11 cellular contexts compared by ENCODE assay signal in genomic region chr10:71747039-71747807, GRCh38. TPM values are rescaled to one million over a fixed set of nuclear protein-coding genes. Genes with fewer than 3 reads are reported as not detected.
DNase-seq lines count a peak whose midpoint lies in the region; TF ChIP-seq lines count a peak whose summit lies in the region.
"Had no signal": no experiment of that assay in that cellular context is flagged by ENCODE, and none has a peak within 500 bp of the region (broad histone marks: within the 10 kb centered on the region; RNA-seq: fewer than 3 reads in every experiment).

No MANE protein-coding gene starts in this region.

- H3K4me3 Mint-ChIP-seq in CD8-positive, alpha-beta memory T cell: peak overlapping the region in 6 of 7 donors; percentile 53 to 81 (median 62)

- DNase-seq in CD8-positive, alpha-beta memory T cell: no peak
- DNase-seq in Peyer's patch: no peak
- DNase-seq in 8988T: no peak
- no peak for DNase-seq in NK-92 (lab: John Stamatoyannopoulos, UW; ENCODE audit: unreplicated experiment)
- no peak for DNase-seq in germinal center (ENCODE audit: low spot score)
- DNase-seq in GM10266 (ENCODE audit: extremely low spot score): no peak
- DNase-seq: NCI-H510A; stimulated activated CD8-positive, alpha-beta memory T cell treated with anti-CD3 and anti-CD28 coated beads, Interleukin-4, amount 100 ng/mL, for 48 hours had no signal

- WGBS in esophagus, 2 donors: 43 to 46% methylated on average over 6 of the region's 6 CpGs

- H3K9me3 ChIP-seq in CD8-positive, alpha-beta memory T cell (ENCODE audit: low read length): no peaks in the 10 kb centered on the region
- H3K9me3 ChIP-seq in Peyer's patch: no peaks in the 10 kb centered on the region
- no peaks in the 10 kb centered on the region for H3K9me3 ChIP-seq in esophagus (ENCODE audit: control insufficient read depth in 2 of 2, insufficient read depth in 1 of 2, low read depth in 1 of 2, low read length in 1 of 2)
- no peaks in the 10 kb centered on the region for H3K9me3 ChIP-seq in neutrophil

- H3K9me3 Mint-ChIP-seq in CD8-positive, alpha-beta memory T cell: no peaks in the 10 kb centered on the region

- peaks cover 94 to 98% (median 96%) of the 10 kb centered on the region in 3 donors for H3K4me1 Mint-ChIP-seq in CD8-positive, alpha-beta memory T cell

- H3K27me3 Mint-ChIP-seq in CD8-positive, alpha-beta memory T cell: no peaks in the 10 kb centered on the region

- POLR2A ChIA-PET in CD8-positive, alpha-beta memory T cell (lab: Charles Lee): interaction anchor here (0.6 to 5.3 kb wide), 6 partner anchors 9 to 334 kb away, joined by 3 to 25 read pairs (median 3); partner anchors contain the start of gene VSIR

- peak overlapping the region; percentile 60 for H3K27ac ChIP-seq in CD8-positive, alpha-beta memory T cell (ENCODE audit: low read depth, low read length)
- H3K27ac ChIP-seq in Peyer's patch (peak overlapping the region; percentile 82 to 93 (median 88)), esophagus (ENCODE audit: low read depth in 2 of 2, low read length in 1 of 2) (peak overlapping the region; percentile 83 to 88), neutrophil (peak overlapping the region; percentile 99)

- TF ChIP-seq CTCF in Peyer's patch (IDR thresholded peaks at IDR 0.05) (no peak), neutrophil (IDR thresholded peaks at IDR 0.05) (no peak), GM10266 (IDR thresholded peaks at IDR 0.05; ENCODE audit: control insufficient read depth, insufficient read depth, low read depth, missing control alignments) (no peak)

- peaks cover 2% of the 10 kb centered on the region for H3K36me3 ChIP-seq in CD8-positive, alpha-beta memory T cell (ENCODE audit: insufficient read depth, low read length)
- peaks cover 0 to 22% (median 3%) of the 10 kb centered on the region in 3 donors for H3K36me3 ChIP-seq in Peyer's patch
- peaks cover 12 to 19% of the 10 kb centered on the region in 2 donors for H3K36me3 ChIP-seq in esophagus (ENCODE audit: control insufficient read depth in 2 of 2, insufficient read depth in 2 of 2, low read length in 1 of 2)
- peaks cover 63% of the 10 kb centered on the region for H3K36me3 ChIP-seq in neutrophil

- H3K4me3 ChIP-seq in CD8-positive, alpha-beta memory T cell (ENCODE audit: low read length): peak overlapping the region; percentile 38
- H3K4me3 ChIP-seq in Peyer's patch (no peak overlapping the region), esophagus (ENCODE audit: low read depth in 1 of 2, low read length in 2 of 2) (no peak overlapping the region), neutrophil (ENCODE audit: low read depth in 1 of 2, low read length in 1 of 2) (peak overlapping the region; percentile 56 to 64)

- H3K36me3 Mint-ChIP-seq in CD8-positive, alpha-beta memory T cell: peaks cover 0 to 28% (median 13%) of the 10 kb centered on the region in 3 donors

- CTCF ChIA-PET in CD8-positive, alpha-beta memory T cell (lab: Charles Lee): interaction anchor here (1.0 to 10.4 kb wide), 8 partner anchors 10 to 149 kb away, joined by 3 to 152 read pairs (median 10); partner anchors contain the start of gene VSIR

- H3K27ac Mint-ChIP-seq in CD8-positive, alpha-beta memory T cell: peak overlapping the region; percentile 93 to 99 (median 96)

- no peaks in the 10 kb centered on the region for H3K27me3 ChIP-seq in CD8-positive, alpha-beta memory T cell (ENCODE audit: insufficient read depth, low read length, poor library complexity, severe bottlenecking)
- no peaks in the 10 kb centered on the region for H3K27me3 ChIP-seq in Peyer's patch
- H3K27me3 ChIP-seq in esophagus (ENCODE audit: control insufficient read depth in 1 of 2, insufficient read depth in 2 of 2, low read length in 2 of 2): no peaks in the 10 kb centered on the region
- no peaks in the 10 kb centered on the region for H3K27me3 ChIP-seq in neutrophil

- H3K4me1 ChIP-seq in CD8-positive, alpha-beta memory T cell (ENCODE audit: insufficient read depth, low read length): peaks cover 99% of the 10 kb centered on the region
- peaks cover 36 to 67% (median 60%) of the 10 kb centered on the region in 4 donors for H3K4me1 ChIP-seq in Peyer's patch
- H3K4me1 ChIP-seq in esophagus (ENCODE audit: control insufficient read depth in 2 of 2, insufficient read depth in 2 of 2, low read length in 1 of 2): peaks cover 12 to 40% of the 10 kb centered on the region in 2 donors
- H3K4me1 ChIP-seq in neutrophil (ENCODE audit: control insufficient read depth in 1 of 2, insufficient read depth in 1 of 2, low read depth in 1 of 2, low read length in 1 of 2): peaks cover 100% of the 10 kb centered on the region in 2 experiments

- TF ChIP-seq POLR2A in Peyer's patch (IDR thresholded peaks at IDR 0.05): no peak

RNA-seq across cellular contexts. Expression of gene VSIR, which starts 26.1 kb away (rescaled TPM):
- 10 to 100 TPM; 59.6 to 61.4 TPM for total RNA-seq in CD8-positive, alpha-beta memory T cell
- 349 TPM for polyA plus RNA-seq in CD8-positive, alpha-beta memory T cell
- total RNA-seq in Peyer's patch: 100 to 1,000 TPM in 3 of 4 donors, 10 to 100 TPM in 1; 38.0 to 169 (median 127) TPM
- 10 to 100 TPM; 26.6 to 41.9 TPM for polyA plus RNA-seq in esophagus

RNA-seq across cellular contexts. Expression of gene C10orf105, which starts 27.6 kb away (rescaled TPM):
- under 1 TPM; 0.04 to 0.11 TPM for total RNA-seq in CD8-positive, alpha-beta memory T cell
- polyA plus RNA-seq in CD8-positive, alpha-beta memory T cell: 0.23 TPM
- under 1 TPM in 1 of 4 donors, not detected in 3; 0.27 TPM for total RNA-seq in Peyer's patch
- polyA plus RNA-seq in esophagus: under 1 TPM; 0.02 to 0.04 TPM
- total RNA-seq: osteocyte had no signal

Comparison
In these comparisons a context has a peak if more than half of its experiments do, and no peak if none do; other contexts are left out.
1. H3K4me3 ChIP-seq: peak in CD8-positive, alpha-beta memory T cell (single experiment) and neutrophil (2 of 2); none in Peyer's patch (0 of 4) and esophagus (0 of 2).
2. Peak in every context shown above with its lines, with median percentiles within 50 percentile points of each other: H3K27ac ChIP-seq.